ENCODE assay signal across 26 cellular contexts in genomic region chr10:129951841-129952240, GRCh38. TPM values are rescaled to one million over a fixed set of nuclear protein-coding genes. Genes with fewer than 3 reads are reported as not detected.
DNase-seq lines count a peak whose midpoint lies in the region; ATAC-seq, FAIRE-seq and TF ChIP-seq lines count a peak whose summit lies in the region.
"Had no signal": no experiment of that assay in that cellular context is flagged by ENCODE, and none has a peak within 500 bp of the region (broad histone marks: within the 10 kb centered on the region; RNA-seq: fewer than 3 reads in every experiment).

No MANE protein-coding gene starts in this region.

- H3K9me3 ChIP-seq in heart left ventricle (no peaks in the 10 kb centered on the region), gastrocnemius medialis (no peaks in the 10 kb centered on the region), lower lobe of right lung (no peaks in the 10 kb centered on the region)
- H3K9me3 ChIP-seq: Peyer's patch had no signal

- peaks cover 100% of the 10 kb centered on the region for H3K4me1 Mint-ChIP-seq in nephron progenitor cell

- 89 to 96% (median 89%) methylated on average over 5 of the region's 5 CpGs for WGBS in heart left ventricle, 4 donors

- intact Hi-C loops in heart left ventricle (cut with DNase I) (loop anchor here in 1 of 10 donors (5.0 kb wide), 1 partner anchor 60 kb away; no protein-coding TSS in a partner anchor), left cardiac atrium (cut with DNase I) (no loop called here), gastrocnemius medialis (cut with DNase I; ENCODE audit: low total_unique reads) (loop anchor here (5.0 kb wide), 1 partner anchor 1055 kb away; no protein-coding TSS in a partner anchor), lower lobe of right lung (cut with DNase I) (no loop called here)

- TF ChIP-seq POLR2A in heart left ventricle (IDR thresholded peaks at IDR 0.05) (no peak), gastrocnemius medialis (IDR thresholded peaks at IDR 0.05) (no peak)

- no peak for ATAC-seq in heart left ventricle
- ATAC-seq in left cardiac atrium = no peak
- no peak for ATAC-seq in gastrocnemius medialis
- no peak for ATAC-seq in GM19023 (IDR thresholded peaks at IDR 0.05; ENCODE audit: unreplicated experiment)
- no peak for ATAC-seq in GM18873 (IDR thresholded peaks at IDR 0.05; ENCODE audit: low FRiP score, unreplicated experiment)
- no peak for ATAC-seq in lower lobe of right lung
- ATAC-seq: HCT116 had no signal

- H3K27me3 Mint-ChIP-seq in nephron progenitor cell (ENCODE audit: low read depth, poor library complexity) = peaks cover 30% of the 10 kb centered on the region

- H3K36me3 ChIP-seq in heart left ventricle (peaks cover 0 to under 1% (median 0%) of the 10 kb centered on the region in 9 donors), gastrocnemius medialis (no peaks in the 10 kb centered on the region), lower lobe of right lung (no peaks in the 10 kb centered on the region)
- H3K36me3 ChIP-seq: Peyer's patch had no signal

- no peaks in the 10 kb centered on the region for H3K36me3 Mint-ChIP-seq in nephron progenitor cell (ENCODE audit: low read depth)

- in situ Hi-C loops in gastrocnemius medialis (cut with MboI; ENCODE audit: low sequenced_read_pairs in 4 of 4) = loop anchor here in 1 of 4 donors (25.0 kb wide), 1 partner anchor 915 kb away; no protein-coding TSS in a partner anchor

- no peak for TF ChIP-seq CTCF in heart left ventricle (IDR thresholded peaks at IDR 0.05)
- no peak for TF ChIP-seq CTCF in nephron progenitor cell (IDR thresholded peaks at IDR 0.05)
- no peak for TF ChIP-seq CTCF in gastrocnemius medialis (IDR thresholded peaks at IDR 0.05 in 4 of 5, conservative IDR thresholded peaks at IDR 0.05 in 1 of 5)
- TF ChIP-seq CTCF in lower lobe of right lung (IDR thresholded peaks at IDR 0.05) = no peak

- H3K4me1 ChIP-seq in heart left ventricle (peaks cover 13 to 77% (median 57%) of the 10 kb centered on the region in 12 donors), gastrocnemius medialis (peaks cover 57 to 59% of the 10 kb centered on the region in 2 donors), lower lobe of right lung (no peaks in the 10 kb centered on the region)
- H3K4me1 ChIP-seq: Peyer's patch had no signal

- peak overlapping the region; percentile 86 for H3K27ac Mint-ChIP-seq in nephron progenitor cell

- peak overlapping the region; percentile 11 for H3K4me3 Mint-ChIP-seq in nephron progenitor cell

- H3K27me3 ChIP-seq in heart left ventricle (peaks cover 0 to 17% (median 7%) of the 10 kb centered on the region in 9 donors), gastrocnemius medialis (peaks cover 8 to 15% (median 11%) of the 10 kb centered on the region in 3 donors), lower lobe of right lung (ENCODE audit: low read depth) (peaks cover 54% of the 10 kb centered on the region)

- FAIRE-seq in frontal cortex (lab: Jason Lieb, UNC) = no peak
- FAIRE-seq: D721Med, H1 had no signal

- H3K9me3 Mint-ChIP-seq in nephron progenitor cell = no peaks in the 10 kb centered on the region

- no peak overlapping the region for H3K4me3 ChIP-seq in heart left ventricle
- H3K4me3 ChIP-seq in gastrocnemius medialis = no peak overlapping the region
- no peak overlapping the region for H3K4me3 ChIP-seq in lower lobe of right lung
- H3K4me3 ChIP-seq: Peyer's patch had no signal

- DNase-seq in heart left ventricle (no peak), left cardiac atrium (no peak), nephron progenitor cell (no peak), gastrocnemius medialis (no peak), lower lobe of right lung (no peak), frontal cortex (ENCODE audit: low spot score in 2 of 2) (no peak)
- DNase-seq: DMS53, GDM1, Karpas-422, MV-4-11, NCI-H1105 treated with DMSO at 0.1 percent for 48 hours, NCI-H1694, NCI-H2081, NCI-H2171, NCI-H524 treated with DMSO at 0.1 percent for 48 hours, NCI-H82 had no signal

- H3K27ac ChIP-seq in heart left ventricle (peak overlapping the region in 11 of 12 donors; percentile 67 to 94 (median 90)), gastrocnemius medialis (peak overlapping the region; percentile 76 to 84 (median 80)), lower lobe of right lung (no peak overlapping the region)
- H3K27ac ChIP-seq: C4-2B, Peyer's patch had no signal

RNA-seq across cellular contexts. Expression of gene EBF3, which starts 12.2 kb away (rescaled TPM):
- total RNA-seq in heart left ventricle = 1 to 10 TPM; 3.6 to 8.8 (median 7.2) TPM
- 1 to 10 TPM; 4.3 TPM for polyA plus RNA-seq in heart left ventricle
- total RNA-seq in left cardiac atrium = 10 to 100 TPM in 1 of 2 donors, 1 to 10 TPM in 1; 6.0 to 10.1 TPM
- 10 to 100 TPM in 1 of 4 donors, 1 to 10 TPM in 3; 5.5 to 10.4 (median 8.2) TPM for total RNA-seq in gastrocnemius medialis
- total RNA-seq in lower lobe of right lung = 0.53 TPM
- total RNA-seq in frontal cortex = 0.82 TPM
- total RNA-seq: A172, M059J, OCI-LY7 had no signal
